ENCODE assay signal across 15 cellular contexts in genomic region chr17:17018612-17019429, GRCh38. TPM values are rescaled to one million over a fixed set of nuclear protein-coding genes. Genes with fewer than 3 reads are reported as not detected.
DNase-seq lines count a peak whose midpoint lies in the region; ATAC-seq and TF ChIP-seq lines count a peak whose summit lies in the region.
"Had no signal": no experiment of that assay in that cellular context is flagged by ENCODE, and none has a peak within 500 bp of the region (broad histone marks: within the 10 kb centered on the region; RNA-seq: fewer than 3 reads in every experiment).

No MANE protein-coding gene starts in this region.

- H3K9me3 ChIP-seq in PC-9 (ENCODE audit: insufficient read depth, low read depth) (no peaks in the 10 kb centered on the region), stomach (no peaks in the 10 kb centered on the region)
- H3K9me3 ChIP-seq: suprapubic skin had no signal

- peaks cover 23% of the 10 kb centered on the region for H3K27me3 Mint-ChIP-seq in activated naive CD4-positive, alpha-beta T cell treated with anti-CD3 and anti-CD28 coated beads, Interleukin-2, amount 10 ng/mL, durations not matched to agents 7 days and 5 days
- H3K27me3 Mint-ChIP-seq: activated B cell treated with CpG ODN at 0.5 μM for 24 hours had no signal

- BruUV-seq in PC-9 (replicated peaks; lab: Mats Ljungman, UMichigan): no TSS peak

- peaks cover 43% of the 10 kb centered on the region for H3K79me2 ChIP-seq in PC-9 (ENCODE audit: low read depth)

- peak overlapping the region; percentile 54 for H3K27ac Mint-ChIP-seq in activated naive CD4-positive, alpha-beta T cell treated with anti-CD3 and anti-CD28 coated beads, Interleukin-2, amount 10 ng/mL, durations not matched to agents 7 days and 5 days
- H3K27ac Mint-ChIP-seq: activated B cell treated with CpG ODN at 0.5 μM for 24 hours; activated T-helper 1 cell treated with anti-CD3 and anti-CD28 coated beads, Interleukin-12 subunit alpha, Interleukin-12 subunit beta, Interleukin-2, Interleukin-4 antibody, amounts not matched to agents 30 ng/mL and 10 ng/mL and 1 ng/mL, durations not matched to agents 14 hours and 24 hours and 36 hours had no signal

- H3K36me3 ChIP-seq in PC-9 (ENCODE audit: low read depth) (no peaks in the 10 kb centered on the region), stomach (no peaks in the 10 kb centered on the region)
- H3K36me3 ChIP-seq: suprapubic skin had no signal

- intact Hi-C loops in PC-9 (cut with micrococcal nuclease; ENCODE audit: unreplicated experiment): loop anchor here (5.0 kb wide), 1 partner anchor 732 kb away; no protein-coding TSS in a partner anchor
- intact Hi-C loops in stomach (cut with DNase I; ENCODE audit: low total_unique reads): no loop called here

- no peak overlapping the region for H3K4me3 Mint-ChIP-seq in activated naive CD4-positive, alpha-beta T cell treated with anti-CD3 and anti-CD28 coated beads, Interleukin-2, amount 10 ng/mL, durations not matched to agents 7 days and 5 days
- H3K4me3 Mint-ChIP-seq: activated B cell treated with CpG ODN at 0.5 μM for 24 hours; activated T-helper 1 cell treated with anti-CD3 and anti-CD28 coated beads, Interleukin-12 subunit alpha, Interleukin-12 subunit beta, Interleukin-2, Interleukin-4 antibody, amounts not matched to agents 30 ng/mL and 10 ng/mL and 1 ng/mL, durations not matched to agents 14 hours and 24 hours and 36 hours had no signal

- H3K4me1 ChIP-seq in PC-9 (replicated peaks; ENCODE audit: insufficient read depth) (peaks cover 98% of the 10 kb centered on the region), stomach (peaks cover 35 to 67% (median 52%) of the 10 kb centered on the region in 4 donors)

- TF ChIP-seq EP300 in stomach (IDR thresholded peaks at IDR 0.05): no peak

- H3K27me3 ChIP-seq in PC-9 (ENCODE audit: insufficient read depth, low read depth) (no peaks in the 10 kb centered on the region), stomach (no peaks in the 10 kb centered on the region)
- H3K27me3 ChIP-seq: suprapubic skin had no signal

- POLR2A ChIA-PET in PC-9 (lab: Charles Lee; ENCODE audit: unreplicated experiment): interaction anchor here (0.5 to 1.3 kb wide), 2 partner anchors 9 to 11 kb away, joined by 8 to 13 read pairs; no protein-coding TSS in a partner anchor

- no peak overlapping the region for H2AFZ ChIP-seq in PC-9

- H3K9me2 ChIP-seq in PC-9 (ENCODE audit: insufficient read depth): no peaks in the 10 kb centered on the region

- H3K4me3 ChIP-seq in PC-9 (peak overlapping the region; percentile 44; the same call in 1 of the 2 replicates), stomach (no peak overlapping the region)
- H3K4me3 ChIP-seq: suprapubic skin had no signal

- TF ChIP-seq CTCF in PC-9 (conservative IDR thresholded peaks at IDR 0.05) (no peak), stomach (IDR thresholded peaks at IDR 0.05) (no peak)

- no peak for ATAC-seq in HG02870 (IDR thresholded peaks at IDR 0.05; ENCODE audit: unreplicated experiment)

- CTCF ChIA-PET in activated naive CD4-positive, alpha-beta T cell treated with anti-CD3 and anti-CD28 coated beads, Interleukin-2, amount 10 ng/mL, durations not matched to agents 7 days and 5 days (lab: Charles Lee): interaction anchor here (0.7 kb wide), 1 partner anchor 15 kb away, joined by 3 read pairs; no protein-coding TSS in a partner anchor
- CTCF ChIA-PET in PC-9 (lab: Charles Lee): interaction anchor here (0.6 kb wide), 1 partner anchor 9 kb away, joined by 3 read pairs; no protein-coding TSS in a partner anchor

- no peaks in the 10 kb centered on the region for H3K9me3 Mint-ChIP-seq in activated naive CD4-positive, alpha-beta T cell treated with anti-CD3 and anti-CD28 coated beads, Interleukin-2, amount 10 ng/mL, durations not matched to agents 7 days and 5 days
- H3K9me3 Mint-ChIP-seq: activated B cell treated with CpG ODN at 0.5 μM for 24 hours; activated T-helper 1 cell treated with anti-CD3 and anti-CD28 coated beads, Interleukin-12 subunit alpha, Interleukin-12 subunit beta, Interleukin-2, Interleukin-4 antibody, amounts not matched to agents 30 ng/mL and 10 ng/mL and 1 ng/mL, durations not matched to agents 14 hours and 24 hours and 36 hours had no signal

- peak overlapping the region; percentile 75 for H3K4me2 ChIP-seq in PC-9

- no peak for DNase-seq in activated naive CD4-positive, alpha-beta T cell treated with anti-CD3 and anti-CD28 coated beads, Interleukin-2, amount 10 ng/mL, durations not matched to agents 7 days and 5 days
- DNase-seq in activated naive CD4-positive, alpha-beta T cell (lab: John Stamatoyannopoulos, UW): no peak
- DNase-seq in PC-9 (peak; percentile 92 to 93), islet precursor cell (peak; percentile 98), stomach (peak; percentile 95)
- DNase-seq in activated CD4-positive, alpha-beta T cell treated with anti-CD3 and anti-CD28 coated beads, Interleukin-2, amount 50 U/mL, for 4 hours: no peak
- no peak for DNase-seq in stimulated activated CD4-positive, alpha-beta T cell treated with anti-CD3 and anti-CD28 coated beads, Interleukin-2, amount 100 ng/mL, for 48 hours
- DNase-seq: activated B cell treated with CpG ODN at 0.5 μM for 24 hours; GF-D8; NCI-H2081; stimulated activated CD4-positive, alpha-beta T cell treated with anti-CD3 and anti-CD28 coated beads, Interleukin-4, amount 100 ng/mL, for 4 hours had no signal

- TF ChIP-seq POLR2A in stomach (IDR thresholded peaks at IDR 0.05): no peak

- peaks cover 83% of the 10 kb centered on the region for H3F3A ChIP-seq in PC-9 (ENCODE audit: insufficient read depth, low read depth)

- WGBS in stomach, 5 donors: 53 to 80% (median 60%) methylated on average over 10 of the region's 10 CpGs

- H3K4me1 Mint-ChIP-seq in activated naive CD4-positive, alpha-beta T cell treated with anti-CD3 and anti-CD28 coated beads, Interleukin-2, amount 10 ng/mL, durations not matched to agents 7 days and 5 days: peaks cover 31% of the 10 kb centered on the region

- H4K20me1 ChIP-seq in PC-9 (ENCODE audit: insufficient read depth): no peaks in the 10 kb centered on the region

- H3K36me3 Mint-ChIP-seq in activated naive CD4-positive, alpha-beta T cell treated with anti-CD3 and anti-CD28 coated beads, Interleukin-2, amount 10 ng/mL, durations not matched to agents 7 days and 5 days: no peaks in the 10 kb centered on the region

- H3K27ac ChIP-seq in PC-9 (peak overlapping the region; percentile 98), stomach (peak overlapping the region; percentile 72 to 86 (median 79))
- H3K27ac ChIP-seq: suprapubic skin had no signal

RNA-seq across cellular contexts. Expression of gene MPRIP, which starts 23.4 kb away (rescaled TPM):
- total RNA-seq in PC-9 (2021) (411 and 443 TPM in 2 replicates), stomach (100 to 1,000 TPM; 145 to 518 (median 261) TPM)
- polyA plus RNA-seq in stomach: 100 to 1,000 TPM in 2 of 3 donors, 10 to 100 TPM in 1; 80.2 to 123 (median 114) TPM

RNA-seq across cellular contexts. Expression of gene TNFRSF13B, which starts 46.9 kb away (rescaled TPM):
- total RNA-seq in PC-9 (2021) (not detected in 2 replicates), stomach (under 1 TPM in 1 of 5 donors, not detected in 4; 0.37 TPM)
- polyA plus RNA-seq in stomach: 1 to 10 TPM in 2 of 3 donors, under 1 TPM in 1; 0.25 to 1.8 (median 1.8) TPM
- total RNA-seq: activated T-helper 1 cell treated with anti-CD3 and anti-CD28 coated beads, Interleukin-12 subunit alpha, Interleukin-12 subunit beta, Interleukin-2, Interleukin-4 antibody, amounts not matched to agents 30 ng/mL and 10 ng/mL and 1 ng/mL, durations not matched to agents 14 hours and 24 hours and 36 hours had no signal
- polyA plus RNA-seq: keratinocyte had no signal

Comparison
In these comparisons a context has a peak if more than half of its experiments do, and no peak if none do; other contexts are left out.
1. DNase-seq: peak in PC-9 (2 of 2), islet precursor cell (single experiment) and stomach (single experiment); none in activated naive CD4-positive, alpha-beta T cell treated with anti-CD3 and anti-CD28 coated beads, Interleukin-2, amount 10 ng/mL, durations not matched to agents 7 days and 5 days (single experiment), activated naive CD4-positive, alpha-beta T cell (0 of 4), activated CD4-positive, alpha-beta T cell treated with anti-CD3 and anti-CD28 coated beads, Interleukin-2, amount 50 U/mL, for 4 hours (0 of 2) and stimulated activated CD4-positive, alpha-beta T cell treated with anti-CD3 and anti-CD28 coated beads, Interleukin-2, amount 100 ng/mL, for 48 hours (0 of 2).